ENCODE assay signal across 8 cellular contexts in genomic region chr5:109951348-109951747, GRCh38.
"Had no signal": no experiment of that assay in that cellular context is flagged by ENCODE, and none has a peak within 500 bp of the region (broad histone marks: within the 10 kb centered on the region; RNA-seq: fewer than 3 reads in every experiment).

No MANE protein-coding gene starts in this region.

- H3K9ac ChIP-seq: GM23248 had no signal

- H3K4me3 ChIP-seq: GM23248, HAP-1 had no signal

- H2AFZ ChIP-seq: GM23248 had no signal

- H3K27ac ChIP-seq: GM23248, HL-60 had no signal

- H3K4me1 ChIP-seq: HAP-1 had no signal

- H3K9me3 ChIP-seq: HAP-1 had no signal

- ATAC-seq: HCT116 had no signal

- H3K36me3 ChIP-seq: HAP-1 had no signal

- DNase-seq: GM23248, GOT3, H7, IMR-90, KBM-7 had no signal
